ENCODE assay signal across 13 cellular contexts in genomic region chr5:14720236-14720923, GRCh38. TPM values are rescaled to one million over a fixed set of nuclear protein-coding genes. Genes with fewer than 3 reads are reported as not detected.
A peak's percentile ranks its signal among the peaks of the same experiment; 100 is the strongest.
DNase-seq lines count a peak whose midpoint lies in the region; TF ChIP-seq lines count a peak whose summit lies in the region.
"Had no signal": no experiment of that assay in that cellular context is flagged by ENCODE, and none has a peak within 500 bp of the region (broad histone marks: within the 10 kb centered on the region; RNA-seq: fewer than 3 reads in every experiment).

No MANE protein-coding gene starts in this region.

- H3K9me3 Mint-ChIP-seq in immature natural killer cell: no peaks in the 10 kb centered on the region
- H3K9me3 Mint-ChIP-seq: stimulated activated naive CD8-positive, alpha-beta T cell treated with anti-CD3 and anti-CD28 coated beads, Interleukin-15, amount 100 ng/mL, for 72 hours had no signal

- no peak for TF ChIP-seq CTCF in C4-2B (conservative IDR thresholded peaks at IDR 0.05)

- peak overlapping the region; percentile 75 for H3K27ac ChIP-seq in C4-2B

- peaks cover 0 to 12% (median 3%) of the 10 kb centered on the region in 3 donors for H3K27me3 Mint-ChIP-seq in immature natural killer cell (ENCODE audit: low read depth in 3 of 3)
- H3K27me3 Mint-ChIP-seq: stimulated activated naive CD8-positive, alpha-beta T cell treated with anti-CD3 and anti-CD28 coated beads, Interleukin-15, amount 100 ng/mL, for 72 hours had no signal

- no peak overlapping the region for H3K27ac Mint-ChIP-seq in immature natural killer cell

- DNase-seq in HCEC 1CT (peak; percentile 43), astrocyte of the hippocampus (ENCODE audit: low read depth, low spot score) (peak; percentile 32), kidney tubule cell (ENCODE audit: low spot score) (peak; percentile 69), UCSD-AML1 (lab: John Stamatoyannopoulos, UW; ENCODE audit: unreplicated experiment) (no peak), germinal center (ENCODE audit: low spot score) (no peak), immature natural killer cell (no peak)
- no peak for DNase-seq in activated CD8-positive, alpha-beta memory T cell treated with anti-CD3 and anti-CD28 coated beads, Interleukin-2, amount 50 U/mL, for 4 hours
- DNase-seq: mucosa of descending colon; NCI-H510A; RPMI8226; stimulated activated CD4-positive, alpha-beta T cell treated with anti-CD3 and anti-CD28 coated beads, Interleukin-4, amount 100 ng/mL, for 1 hour; stimulated activated naive CD8-positive, alpha-beta T cell treated with anti-CD3 and anti-CD28 coated beads, Interleukin-15, amount 100 ng/mL, for 72 hours had no signal

- peaks cover 6 to 11% (median 7%) of the 10 kb centered on the region in 3 donors for H3K36me3 Mint-ChIP-seq in immature natural killer cell

- H3K4me3 Mint-ChIP-seq in immature natural killer cell: no peak overlapping the region
- H3K4me3 Mint-ChIP-seq: stimulated activated naive CD8-positive, alpha-beta T cell treated with anti-CD3 and anti-CD28 coated beads, Interleukin-15, amount 100 ng/mL, for 72 hours had no signal

- H3K4me1 Mint-ChIP-seq in immature natural killer cell: peaks cover 0 to 5% of the 10 kb centered on the region in 2 donors

RNA-seq across cellular contexts. Expression of gene OTULIN, which starts 55.9 kb away (rescaled TPM):
- 10 to 100 TPM; 15.4 to 23.8 (median 20.4) TPM for polyA plus RNA-seq in immature natural killer cell

Comparison
In these comparisons a context has a peak if more than half of its experiments do, and no peak if none do; other contexts are left out.
1. DNase-seq: peak in HCEC 1CT (single experiment), astrocyte of the hippocampus (single experiment) and kidney tubule cell (single experiment); none in UCSD-AML1 (single experiment), activated CD8-positive, alpha-beta memory T cell treated with anti-CD3 and anti-CD28 coated beads, Interleukin-2, amount 50 U/mL, for 4 hours (single experiment), germinal center (single experiment) and immature natural killer cell (0 of 3).